In genomic region chr11:5624489-5625278, GRCh38 we compare ENCODE assay signal across 8 cellular contexts. TPM values are rescaled to one million over a fixed set of nuclear protein-coding genes. Genes with fewer than 3 reads are reported as not detected.
DNase-seq lines count a peak whose midpoint lies in the region; ATAC-seq and TF ChIP-seq lines count a peak whose summit lies in the region.

Gene TRIM34, plus strand, starts transcription at chr11:5625001. Its CDS starts 7,331 bp downstream, at chr11:5632332.

- no peaks in the 10 kb centered on the region for H3K27me3 ChIP-seq in heart right ventricle

- no peaks in the 10 kb centered on the region for H3K9me3 ChIP-seq in heart right ventricle

- peaks cover 35% of the 10 kb centered on the region for H3K4me1 Mint-ChIP-seq in activated naive CD8-positive, alpha-beta T cell treated with anti-CD3 and anti-CD28 coated beads for 36 hours

- 26 to 28% methylated on average over 7 of the region's 7 CpGs for WGBS in heart right ventricle, 2 donors

- TF ChIP-seq CTCF in heart right ventricle (IDR thresholded peaks at IDR 0.05) = no peak

- peak within 1 kb of the TSS; percentile 95 for H3K27ac Mint-ChIP-seq in activated naive CD8-positive, alpha-beta T cell treated with anti-CD3 and anti-CD28 coated beads for 36 hours

- H3K9me3 Mint-ChIP-seq in activated naive CD8-positive, alpha-beta T cell treated with anti-CD3 and anti-CD28 coated beads for 36 hours = peaks cover 6% of the 10 kb centered on the region

- peaks cover 0 to 42% (median 25%) of the 10 kb centered on the region in 9 donors for H3K4me1 ChIP-seq in heart right ventricle

- no peaks in the 10 kb centered on the region for H3K27me3 Mint-ChIP-seq in activated naive CD8-positive, alpha-beta T cell treated with anti-CD3 and anti-CD28 coated beads for 36 hours

- H3K36me3 ChIP-seq in heart right ventricle = no peaks in the 10 kb centered on the region

- H3K36me3 Mint-ChIP-seq in activated naive CD8-positive, alpha-beta T cell treated with anti-CD3 and anti-CD28 coated beads for 36 hours = peaks cover 13% of the 10 kb centered on the region

- ATAC-seq in GM19025 (IDR thresholded peaks at IDR 0.05; ENCODE audit: low read depth, unreplicated experiment) (peak; percentile 97), HG03159 (IDR thresholded peaks at IDR 0.05; ENCODE audit: unreplicated experiment) (peak; percentile 98), heart right ventricle (peak; percentile 85 to 96 (median 94))

- peak; percentile 76 for DNase-seq in A172 (ENCODE audit: low spot score)
- DNase-seq in SIG-M5 treated with dmso at 0.1 percent for 504 hours (lab: John Stamatoyannopoulos, UW; ENCODE audit: unreplicated experiment) = peak; percentile 83
- DNase-seq in activated naive CD8-positive, alpha-beta T cell treated with anti-CD3 and anti-CD28 coated beads for 36 hours = peak; percentile 52
- DNase-seq in heart right ventricle = peak in 1 of 2 donors; percentile 65
- peak; percentile 57 for DNase-seq in pulmonary artery endothelial cell (ENCODE audit: low read depth, low spot score)
- no peak for DNase-seq in posterior cingulate gyrus

- peak within 1 kb of the TSS; percentile 35 to 66 (median 58) for H3K4me3 ChIP-seq in heart right ventricle

- H3K4me3 Mint-ChIP-seq in activated naive CD8-positive, alpha-beta T cell treated with anti-CD3 and anti-CD28 coated beads for 36 hours = peak within 1 kb of the TSS; percentile 94

- peak within 1 kb of the TSS; percentile 1 to 90 (median 78) for H3K27ac ChIP-seq in heart right ventricle

- intact Hi-C loops in heart right ventricle (cut with DNase I) (loop anchor here in 3 of 10 donors (2.0 to 10.0 kb wide), 2 partner anchors 60 kb away; partner anchors contain the start of genes TRIM5 (in 3 of the 3) and TRIM22 (in 1 of the 3)), posterior cingulate gyrus (cut with DNase I) (no loop called here)

RNA-seq across cellular contexts. Expression of gene TRIM34, which starts in this region (rescaled TPM):
- total RNA-seq in A172 (2014; rRNA removed; shearing (Covaris generic)) = 13.8 and 18.4 TPM in 2 replicates
- 1 to 10 TPM; 6.1 to 7.8 TPM for total RNA-seq in activated naive CD8-positive, alpha-beta T cell treated with anti-CD3 and anti-CD28 coated beads for 36 hours
- total RNA-seq in heart right ventricle = 1 to 10 TPM in 9 of 10 donors, under 1 TPM in 1; 0.66 to 6.5 (median 2.0) TPM
- polyA plus RNA-seq in heart right ventricle = 1 to 10 TPM; 1.8 to 1.9 TPM
- 11.3 and 12.9 TPM in 2 replicates for total RNA-seq in pulmonary artery endothelial cell

Comparison
In these comparisons a context has a peak if more than half of its experiments do, and no peak if none do; other contexts are left out.
1. DNase-seq: peak in A172 (single experiment), SIG-M5 treated with dmso at 0.1 percent for 504 hours (single experiment), activated naive CD8-positive, alpha-beta T cell treated with anti-CD3 and anti-CD28 coated beads for 36 hours (single experiment) and pulmonary artery endothelial cell (single experiment); none in posterior cingulate gyrus (0 of 10).
2. Peak in every context shown above with its lines, with median percentiles within 50 percentile points of each other: ATAC-seq.